8 cellular contexts compared by ENCODE assay signal in genomic region chr3:113019182-113020137, GRCh38. TPM values are rescaled to one million over a fixed set of nuclear protein-coding genes. Genes with fewer than 3 reads are reported as not detected.
DNase-seq lines count a peak whose midpoint lies in the region; ATAC-seq and TF ChIP-seq lines count a peak whose summit lies in the region.

No MANE protein-coding gene starts in this region.

- peak overlapping the region; percentile 76 for H3K4me2 ChIP-seq in OCI-LY3 (ENCODE audit: low read length)

- peak overlapping the region; percentile 89 for H3K27ac ChIP-seq in OCI-LY3 (ENCODE audit: low read length)
- peak overlapping the region; percentile 86 for H3K27ac ChIP-seq in epithelial cell of prostate

- H4K20me1 ChIP-seq in OCI-LY3 (ENCODE audit: insufficient read depth, low read length), result no peaks in the 10 kb centered on the region

- DNase-seq in DMS 273 treated with DMSO at 0.1 percent for 48 hours (lab: John Stamatoyannopoulos, UW) (peak; percentile 82), HuH-7.5 (ENCODE audit: low spot score) (peak; percentile 84), activated T-cell treated with anti-CD3 and anti-CD28 coated beads for 4 hours (peak; percentile 77), epithelial cell of prostate (ENCODE audit: low read depth, low spot score) (peak; percentile 34)
- peak; percentile 82 to 89 for DNase-seq in stimulated activated CD8-positive, alpha-beta memory T cell treated with anti-CD3 and anti-CD28 coated beads, Interleukin-2, amount 100 ng/mL, for 48 hours (ENCODE audit: low read depth in 2 of 2)

- H3K4me3 ChIP-seq in OCI-LY3 (ENCODE audit: low read length), result peak overlapping the region; percentile 89
- peak overlapping the region; percentile 69 for H3K4me3 ChIP-seq in mononuclear cell (ENCODE audit: low read length)

- peak overlapping the region; percentile 93 for H3K9ac ChIP-seq in OCI-LY3 (ENCODE audit: low read length)

- peak overlapping the region; percentile 86 for H2AFZ ChIP-seq in OCI-LY3 (ENCODE audit: low read depth, low read length)

- H3K79me2 ChIP-seq in OCI-LY3 (ENCODE audit: low read length), result peaks cover 55% of the 10 kb centered on the region

- no peak for TF ChIP-seq CTCF in OCI-LY3 (IDR thresholded peaks at IDR 0.05; ENCODE audit: low read depth, low read length)

- H3K4me1 ChIP-seq in OCI-LY3 (ENCODE audit: low read length) (peaks cover 18% of the 10 kb centered on the region), mononuclear cell (ENCODE audit: insufficient read depth, low read length) (peaks cover 23% of the 10 kb centered on the region)

- ATAC-seq in GM21528 (IDR thresholded peaks at IDR 0.05; ENCODE audit: low FRiP score, unreplicated experiment), result peak; percentile 95

- no peaks in the 10 kb centered on the region for H3K27me3 ChIP-seq in OCI-LY3 (ENCODE audit: low read depth, low read length)
- no peaks in the 10 kb centered on the region for H3K27me3 ChIP-seq in mononuclear cell (ENCODE audit: insufficient read depth, low read length)

- H3K9me3 ChIP-seq in OCI-LY3 (ENCODE audit: insufficient read depth, low read length), result no peaks in the 10 kb centered on the region
- no peaks in the 10 kb centered on the region for H3K9me3 ChIP-seq in mononuclear cell (ENCODE audit: low read depth, low read length)

- H3K36me3 ChIP-seq in OCI-LY3 (replicated peaks; ENCODE audit: low read depth, low read length), result peaks cover 25% of the 10 kb centered on the region

RNA-seq across cellular contexts. Expression of gene GTPBP8, which starts 28.7 kb away (rescaled TPM):
- 40.6 TPM for total RNA-seq in mononuclear cell

RNA-seq across cellular contexts. Expression of gene CD200R1, which starts 44.6 kb away (rescaled TPM):
- 5.1 TPM for total RNA-seq in mononuclear cell

Comparison
In these comparisons a context has a peak if more than half of its experiments do, and no peak if none do; other contexts are left out.
1. Peak in every context shown above with its lines: DNase-seq, ATAC-seq, H3K4me3 ChIP-seq and H3K27ac ChIP-seq.
2. DNase-seq: peak in every context shown above with its lines; median percentile 86 in stimulated activated CD8-positive, alpha-beta memory T cell treated with anti-CD3 and anti-CD28 coated beads, Interleukin-2, amount 100 ng/mL, for 48 hours; 84 in HuH-7.5; 82 in DMS 273 treated with DMSO at 0.1 percent for 48 hours; 77 in activated T-cell treated with anti-CD3 and anti-CD28 coated beads for 4 hours; 34 in epithelial cell of prostate.